12 cellular contexts compared by ENCODE assay signal in genomic region chr20:14700641-14700965, GRCh38.
DNase-seq lines count a peak whose midpoint lies in the region; ATAC-seq and TF ChIP-seq lines count a peak whose summit lies in the region.
"Had no signal": no experiment of that assay in that cellular context is flagged by ENCODE, and none has a peak within 500 bp of the region (broad histone marks: within the 10 kb centered on the region; RNA-seq: fewer than 3 reads in every experiment).

No MANE protein-coding gene starts in this region.

- H3K36me3 Mint-ChIP-seq in natural killer cell treated with Interleukin-12 subunit alpha and Interleukin-12 subunit beta and Interleukin-15 and Interleukin-18, amount 100 ng/mL, for 72 hours: peaks cover 4% of the 10 kb centered on the region
- H3K36me3 Mint-ChIP-seq: CD4-positive, CD25-positive, alpha-beta regulatory T cell had no signal

- no peak overlapping the region for H3K27ac ChIP-seq in left ventricle myocardium inferior (replicated peaks)
- H3K27ac ChIP-seq: upper lobe of left lung had no signal

- no peak for TF ChIP-seq CTCF in left ventricle myocardium inferior (IDR thresholded peaks at IDR 0.05; ENCODE audit: borderline replicate concordance)

- intact Hi-C loops in left ventricle myocardium inferior (cut with micrococcal nuclease): no loop called here

- no peaks in the 10 kb centered on the region for H3K27me3 ChIP-seq in left ventricle myocardium inferior (ENCODE audit: low read depth)
- H3K27me3 ChIP-seq: Peyer's patch, upper lobe of left lung had no signal

- H3K4me3 Mint-ChIP-seq in natural killer cell treated with Interleukin-12 subunit alpha and Interleukin-12 subunit beta and Interleukin-15 and Interleukin-18, amount 100 ng/mL, for 72 hours: no peak overlapping the region
- H3K4me3 Mint-ChIP-seq: CD4-positive, CD25-positive, alpha-beta regulatory T cell; dendritic cell treated with granulocyte-macrophage colony-stimulating factor and Interleukin-4, amounts not matched to agents 40 ng/mL and 50 ng/mL, for 4 days had no signal

- H3K9me3 ChIP-seq in left ventricle myocardium inferior (replicated peaks): no peaks in the 10 kb centered on the region
- H3K9me3 ChIP-seq: Peyer's patch, upper lobe of left lung had no signal

- H3K9me3 Mint-ChIP-seq in natural killer cell treated with Interleukin-12 subunit alpha and Interleukin-12 subunit beta and Interleukin-15 and Interleukin-18, amount 100 ng/mL, for 72 hours: peaks cover 15% of the 10 kb centered on the region

- peak; percentile 73 for ATAC-seq in GM21786 (IDR thresholded peaks at IDR 0.05; ENCODE audit: unreplicated experiment)
- no peak for ATAC-seq in natural killer cell treated with Interleukin-12 subunit alpha and Interleukin-12 subunit beta and Interleukin-15 and Interleukin-18, amount 100 ng/mL, for 72 hours

- H3K4me1 Mint-ChIP-seq in natural killer cell treated with Interleukin-12 subunit alpha and Interleukin-12 subunit beta and Interleukin-15 and Interleukin-18, amount 100 ng/mL, for 72 hours (ENCODE audit: low read depth in 2 of 2): no peaks in the 10 kb centered on the region
- H3K4me1 Mint-ChIP-seq: CD4-positive, CD25-positive, alpha-beta regulatory T cell had no signal

- no peak overlapping the region for H3K4me3 ChIP-seq in left ventricle myocardium inferior
- H3K4me3 ChIP-seq: Peyer's patch, upper lobe of left lung had no signal

- H3K27me3 Mint-ChIP-seq in natural killer cell treated with Interleukin-12 subunit alpha and Interleukin-12 subunit beta and Interleukin-15 and Interleukin-18, amount 100 ng/mL, for 72 hours: no peaks in the 10 kb centered on the region
- H3K27me3 Mint-ChIP-seq: CD4-positive, CD25-positive, alpha-beta regulatory T cell; dendritic cell treated with granulocyte-macrophage colony-stimulating factor and Interleukin-4, amounts not matched to agents 40 ng/mL and 50 ng/mL, for 4 days had no signal

- DNase-seq in GM03348 (ENCODE audit: low spot score): peak; percentile 21
- DNase-seq in OCI-M1 (lab: John Stamatoyannopoulos, UW): peak; percentile 20
- peak; percentile 76 for DNase-seq in kidney tubule cell (ENCODE audit: low spot score)
- DNase-seq in NCI-H1092 (lab: John Stamatoyannopoulos, UW): no peak
- no peak for DNase-seq in activated CD4-positive, alpha-beta T cell treated with anti-CD3 and anti-CD28 coated beads for 48 hours
- no peak for DNase-seq in natural killer cell treated with Interleukin-12 subunit alpha and Interleukin-12 subunit beta and Interleukin-15 and Interleukin-18, amount 100 ng/mL, for 72 hours (ENCODE audit: low spot score)
- no peak for DNase-seq in left ventricle myocardium inferior
- DNase-seq: CD4-positive, CD25-positive, alpha-beta regulatory T cell; Peyer's patch; upper lobe of left lung had no signal

- H3K27ac Mint-ChIP-seq in natural killer cell treated with Interleukin-12 subunit alpha and Interleukin-12 subunit beta and Interleukin-15 and Interleukin-18, amount 100 ng/mL, for 72 hours: no peak overlapping the region
- H3K27ac Mint-ChIP-seq: CD4-positive, CD25-positive, alpha-beta regulatory T cell; dendritic cell treated with granulocyte-macrophage colony-stimulating factor and Interleukin-4, amounts not matched to agents 40 ng/mL and 50 ng/mL, for 4 days had no signal

- H3K36me3 ChIP-seq in left ventricle myocardium inferior: no peaks in the 10 kb centered on the region
- H3K36me3 ChIP-seq: Peyer's patch, upper lobe of left lung had no signal

- H3K4me1 ChIP-seq in left ventricle myocardium inferior: no peaks in the 10 kb centered on the region

Comparison
In these comparisons a context has a peak if more than half of its experiments do, and no peak if none do; other contexts are left out.
1. DNase-seq: peak in GM03348 (single experiment), OCI-M1 (single experiment) and kidney tubule cell (single experiment); none in NCI-H1092 (single experiment), activated CD4-positive, alpha-beta T cell treated with anti-CD3 and anti-CD28 coated beads for 48 hours (single experiment), natural killer cell treated with Interleukin-12 subunit alpha and Interleukin-12 subunit beta and Interleukin-15 and Interleukin-18, amount 100 ng/mL, for 72 hours (single experiment) and left ventricle myocardium inferior (single experiment).